Comparison of ENCODE assay signal across 8 cellular contexts in the genomic region with DNA sequence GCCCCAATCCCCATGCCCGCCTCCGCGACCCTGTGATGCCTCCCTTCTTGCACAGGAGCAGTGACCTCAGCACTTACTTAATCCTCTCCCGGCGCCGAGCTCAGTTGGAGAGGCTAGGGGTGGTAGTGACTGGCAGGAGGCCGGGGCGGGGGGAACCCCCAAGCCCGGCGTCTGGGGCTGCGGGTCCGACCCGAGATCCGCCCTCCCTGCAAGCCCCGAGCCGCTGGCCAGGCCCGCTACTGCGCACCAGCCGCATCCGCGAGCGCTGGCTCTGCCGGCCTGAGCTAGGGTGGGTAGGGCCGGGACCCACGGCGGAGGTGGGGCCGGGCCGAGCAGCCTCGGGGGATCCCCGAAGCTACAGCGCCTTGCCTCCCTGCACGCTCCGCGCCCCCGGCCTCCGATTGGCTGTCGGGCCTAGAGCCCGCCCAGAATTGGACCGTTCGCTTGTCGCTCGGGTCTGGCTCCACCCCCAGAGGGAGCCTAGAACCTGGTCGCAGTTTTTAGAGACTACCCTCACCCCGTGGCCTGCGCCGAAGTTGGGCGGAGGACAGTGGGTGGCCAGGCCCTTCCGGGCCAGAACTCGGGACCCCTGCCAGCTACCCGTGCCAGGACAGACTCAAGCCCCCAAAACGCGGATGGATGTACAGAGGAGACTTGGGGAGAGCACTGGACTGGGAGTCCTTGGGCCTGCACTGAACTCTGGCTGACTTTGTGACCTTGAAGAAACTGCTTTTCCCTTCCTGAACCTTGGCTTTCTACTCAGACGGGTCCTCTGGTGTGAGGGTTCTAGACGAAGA. TPM values are rescaled to one million over a fixed set of nuclear protein-coding genes. Genes with fewer than 3 reads are reported as not detected.
DNase-seq lines count a peak whose midpoint lies in the region; ATAC-seq and TF ChIP-seq lines count a peak whose summit lies in the region.

C3orf18 (minus strand) TSS at position 362 of the 797 bp plus-strand sequence. CDS start 2,048 bp downstream, outside the sequence.

- H3K27ac ChIP-seq in 22Rv1: peak within 1 kb of the TSS; percentile 80

- ATAC-seq in GM18520 (IDR thresholded peaks at IDR 0.05; ENCODE audit: unreplicated experiment): peak; percentile 81
- ATAC-seq in HG03066 (IDR thresholded peaks at IDR 0.05; ENCODE audit: low read depth, unreplicated experiment): peak; percentile 62
- ATAC-seq in left lobe of liver: peak; percentile 67

- TF ChIP-seq CTCF in 22Rv1 (IDR thresholded peaks at IDR 0.05): no peak

- POLR2A ChIA-PET in activated CD4-positive, alpha-beta T cell treated with anti-CD3 and anti-CD28 coated beads, Interleukin-2, amount 10 ng/mL, durations not matched to agents 7 days and 5 days (lab: Charles Lee): interaction anchor here (0.7 to 1.2 kb wide), 4 partner anchors 34 to 217 kb away, joined by 3 to 7 read pairs (median 5); partner anchors contain the start of genes CISH, CYB561D2 and NPRL2

- H3K36me3 Mint-ChIP-seq in activated CD4-positive, alpha-beta T cell treated with anti-CD3 and anti-CD28 coated beads, Interleukin-2, amount 10 ng/mL, durations not matched to agents 7 days and 5 days (ENCODE audit: low read depth): peaks cover 33% of the 10 kb centered on the region

- peak within 1 kb of the TSS; percentile 95 for H3K4me3 Mint-ChIP-seq in activated CD4-positive, alpha-beta T cell treated with anti-CD3 and anti-CD28 coated beads, Interleukin-2, amount 10 ng/mL, durations not matched to agents 7 days and 5 days

- CTCF ChIA-PET in activated CD4-positive, alpha-beta T cell treated with anti-CD3 and anti-CD28 coated beads, Interleukin-2, amount 10 ng/mL, durations not matched to agents 7 days and 5 days (lab: Charles Lee): interaction anchor here (0.6 to 17.2 kb wide), 21 partner anchors 8 to 1141 kb away, joined by 3 to 284 read pairs (median 4); partner anchors contain the start of genes CISH and MAPKAPK3

- peak; percentile 66 for DNase-seq in NCI-H460 (ENCODE audit: extremely low read depth, low read depth)
- peak; percentile 97 for DNase-seq in activated CD4-positive, alpha-beta T cell treated with anti-CD3 and anti-CD28 coated beads, Interleukin-2, amount 10 ng/mL, durations not matched to agents 7 days and 5 days
- DNase-seq in dedifferentiated amniotic fluid mesenchymal stem cell (ENCODE audit: extremely low spot score): peak; percentile 69
- peak; percentile 90 for DNase-seq in left lobe of liver (ENCODE audit: low spot score)
- DNase-seq in stimulated activated CD4-positive, alpha-beta T cell treated with anti-CD3 and anti-CD28 coated beads, Interleukin-1b, Interleukin-23, amount 100 ng/mL, for 48 hours: peak; percentile 96

- no peaks in the 10 kb centered on the region for H3K27me3 Mint-ChIP-seq in activated CD4-positive, alpha-beta T cell treated with anti-CD3 and anti-CD28 coated beads, Interleukin-2, amount 10 ng/mL, durations not matched to agents 7 days and 5 days

- peak within 1 kb of the TSS; percentile 94 for H3K27ac Mint-ChIP-seq in activated CD4-positive, alpha-beta T cell treated with anti-CD3 and anti-CD28 coated beads, Interleukin-2, amount 10 ng/mL, durations not matched to agents 7 days and 5 days

- peaks cover 66% of the 10 kb centered on the region for H3K4me1 Mint-ChIP-seq in activated CD4-positive, alpha-beta T cell treated with anti-CD3 and anti-CD28 coated beads, Interleukin-2, amount 10 ng/mL, durations not matched to agents 7 days and 5 days

- no peaks in the 10 kb centered on the region for H3K9me3 Mint-ChIP-seq in activated CD4-positive, alpha-beta T cell treated with anti-CD3 and anti-CD28 coated beads, Interleukin-2, amount 10 ng/mL, durations not matched to agents 7 days and 5 days

RNA-seq across cellular contexts. Expression of gene C3orf18, which starts in this region (rescaled TPM):
- total RNA-seq in NCI-H460 (2014; rRNA removed; shearing (Covaris generic)): 3.2 and 3.5 TPM in 2 replicates
- 4.9 and 6.4 TPM in 2 replicates for polyA plus RNA-seq in NCI-H460 (2014; cell fraction: nucleus; rRNA removed)
- total RNA-seq in activated CD4-positive, alpha-beta T cell treated with anti-CD3 and anti-CD28 coated beads, Interleukin-2, amount 10 ng/mL, durations not matched to agents 7 days and 5 days: 10 to 100 TPM; 29.0 to 33.9 TPM
- 3.0 TPM for total RNA-seq in left lobe of liver

Comparison
In these comparisons a context has a peak if more than half of its experiments do, and no peak if none do; other contexts are left out.
1. Peak in every context shown above with its lines: DNase-seq, ATAC-seq and H3K27ac ChIP-seq.